In genomic region chr16:71961066-71962039, GRCh38 we compare ENCODE assay signal across 1 cellular context.
A peak's percentile ranks its signal among the peaks of the same experiment; 100 is the strongest.
TF ChIP-seq lines count a peak whose summit lies in the region.

No MANE protein-coding gene starts in this region.

TF ChIP-seq in HepG2, 621 proteins besides CTCF, POLR2A, EP300 and RAD21 (continued from another document and continues in another):
- TF ChIP-seq ZSCAN9 (CRISPR knock-in tag; IDR thresholded peaks at IDR 0.05; ENCODE audit: borderline replicate concordance) (0 out of 2 replicates have a peak, but pooled peaks have one; percentile 73), REXO4 (CRISPR knock-in tag; IDR thresholded peaks at IDR 0.05; ENCODE audit: borderline replicate concordance) (no peak), ZNF234 (CRISPR knock-in tag; conservative IDR thresholded peaks at IDR 0.05) (no peak), ZBTB33 (CRISPR knock-in tag; IDR thresholded peaks at IDR 0.05) (no peak), POLR2AphosphoS2 (IDR thresholded peaks at IDR 0.05; ENCODE audit: low read depth, low read length) (no peak), ZNF670 (CRISPR knock-in tag; IDR thresholded peaks at IDR 0.05; ENCODE audit: borderline replicate concordance) (no peak), ZUFSP (CRISPR knock-in tag; IDR thresholded peaks at IDR 0.05; ENCODE audit: borderline replicate concordance) (no peak), CAMTA2 (CRISPR knock-in tag; IDR thresholded peaks at IDR 0.05; ENCODE audit: borderline replicate concordance) (no peak), DNMT3B (CRISPR knock-in tag; conservative IDR thresholded peaks at IDR 0.05) (no peak), HDAC2 (CRISPR knock-in tag; IDR thresholded peaks at IDR 0.05) (no peak), FOXP4 (CRISPR knock-in tag; IDR thresholded peaks at IDR 0.05) (0 out of 2 replicates have a peak, but pooled peaks have one; percentile 44), ZBTB2 (CRISPR knock-in tag; IDR thresholded peaks at IDR 0.05; ENCODE audit: low read depth) (no peak), PRDM15 (CRISPR knock-in tag; IDR thresholded peaks at IDR 0.05) (no peak), SETDB1 (CRISPR knock-in tag; IDR thresholded peaks at IDR 0.05; ENCODE audit: borderline replicate concordance) (no peak), ZSCAN20 (CRISPR knock-in tag; IDR thresholded peaks at IDR 0.05; ENCODE audit: borderline replicate concordance) (no peak), RFXAP (CRISPR knock-in tag; IDR thresholded peaks at IDR 0.05; ENCODE audit: borderline replicate concordance) (no peak), KAT2B (IDR thresholded peaks at IDR 0.05; ENCODE audit: borderline replicate concordance, low read depth, low read length) (no peak), ZNF761 (CRISPR knock-in tag; conservative IDR thresholded peaks at IDR 0.05) (no peak), ARID5B (CRISPR knock-in tag; IDR thresholded peaks at IDR 0.05) (peak; percentile 41; the same call in 1 of the 2 replicates), HBP1 (CRISPR knock-in tag; IDR thresholded peaks at IDR 0.05; ENCODE audit: low read depth) (0 out of 2 replicates have a peak, but pooled peaks have one; percentile 43), GTF3A (CRISPR knock-in tag; conservative IDR thresholded peaks at IDR 0.05) (no peak), SAP130 (CRISPR knock-in tag; IDR thresholded peaks at IDR 0.05; ENCODE audit: low read depth) (peak; percentile 67), UBTF (CRISPR knock-in tag; IDR thresholded peaks at IDR 0.05) (no peak), FOXO4 (CRISPR knock-in tag; conservative IDR thresholded peaks at IDR 0.05) (no peak), ZNF605 (CRISPR knock-in tag; IDR thresholded peaks at IDR 0.05) (0 out of 2 replicates have a peak, but pooled peaks have one; percentile 30)
